In the genomic region with DNA sequence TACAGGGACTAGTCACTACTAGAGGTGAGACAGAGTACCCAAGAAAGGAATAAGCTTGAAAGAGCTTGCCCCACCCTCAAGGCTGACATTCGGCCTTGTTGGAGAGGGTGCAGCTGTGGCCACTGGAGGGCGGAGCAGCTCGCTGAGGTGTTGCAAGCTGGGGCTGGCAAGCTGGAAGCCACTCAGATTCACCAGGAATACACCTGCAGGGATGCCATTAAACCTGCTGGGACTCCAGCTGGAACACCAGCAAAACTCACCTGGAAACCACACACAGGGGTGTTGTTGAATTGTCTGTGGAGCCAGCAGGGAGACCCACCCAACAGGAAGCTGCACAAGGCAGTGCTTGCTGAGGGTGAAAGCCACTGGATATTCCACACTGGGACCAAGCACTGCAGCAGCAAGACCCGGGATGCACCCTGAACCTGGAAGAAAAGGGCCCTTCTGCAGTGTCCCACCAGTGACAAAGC, we compare ENCODE assay signal across 1 cellular context.
TF ChIP-seq lines count a peak whose summit lies in the region.

No MANE protein-coding gene starts in this region.

TF ChIP-seq in HepG2, 621 proteins besides CTCF, POLR2A, EP300 and RAD21 (continued from another document):
- no peak for TF ChIP-seq ZHX1 (CRISPR knock-in tag; IDR thresholded peaks at IDR 0.05; ENCODE audit: low read depth)
- no peak for TF ChIP-seq ZNF382 (CRISPR knock-in tag; IDR thresholded peaks at IDR 0.05; ENCODE audit: borderline replicate concordance)
- no peak for TF ChIP-seq ZFP62 (CRISPR knock-in tag; IDR thresholded peaks at IDR 0.05)
- no peak for TF ChIP-seq RARA (CRISPR knock-in tag; IDR thresholded peaks at IDR 0.05)
- TF ChIP-seq, protein P1, sequence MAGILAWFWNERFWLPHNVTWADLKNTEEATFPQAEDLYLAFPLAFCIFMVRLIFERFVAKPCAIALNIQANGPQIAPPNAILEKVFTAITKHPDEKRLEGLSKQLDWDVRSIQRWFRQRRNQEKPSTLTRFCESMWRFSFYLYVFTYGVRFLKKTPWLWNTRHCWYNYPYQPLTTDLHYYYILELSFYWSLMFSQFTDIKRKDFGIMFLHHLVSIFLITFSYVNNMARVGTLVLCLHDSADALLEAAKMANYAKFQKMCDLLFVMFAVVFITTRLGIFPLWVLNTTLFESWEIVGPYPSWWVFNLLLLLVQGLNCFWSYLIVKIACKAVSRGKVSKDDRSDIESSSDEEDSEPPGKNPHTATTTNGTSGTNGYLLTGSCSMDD (CRISPR knock-in tag; IDR thresholded peaks at IDR 0.05) = no peak
- TF ChIP-seq GABPA (IDR thresholded peaks at IDR 0.05; ENCODE audit: low read depth, low read length) = no peak
- no peak for TF ChIP-seq GABPA (CRISPR knock-in tag; IDR thresholded peaks at IDR 0.05; ENCODE audit: low read depth)
- peak; percentile 90 for TF ChIP-seq AGO2 (optimal IDR thresholded peaks at IDR 0.05; ENCODE audit: low read depth, low read length)
- TF ChIP-seq HMG20B (CRISPR knock-in tag; conservative IDR thresholded peaks at IDR 0.05) = no peak
- TF ChIP-seq UBTF (CRISPR knock-in tag; IDR thresholded peaks at IDR 0.05) = peak; percentile 42; the same call in 1 of the 2 replicates
- no peak for TF ChIP-seq ZNF530 (CRISPR knock-in tag; IDR thresholded peaks at IDR 0.05; ENCODE audit: low read depth)
- no peak for TF ChIP-seq ZC3H4 (CRISPR knock-in tag; IDR thresholded peaks at IDR 0.05; ENCODE audit: borderline replicate concordance)
- no peak for TF ChIP-seq HOXA5 (CRISPR knock-in tag; IDR thresholded peaks at IDR 0.05)
- TF ChIP-seq PCBP2 (optimal IDR thresholded peaks at IDR 0.05; ENCODE audit: low read depth, low read length, poor library complexity, severe bottlenecking) = no peak
- TF ChIP-seq ZNF773 (CRISPR knock-in tag; IDR thresholded peaks at IDR 0.05; ENCODE audit: borderline replicate concordance) = no peak
- TF ChIP-seq ZNF564 (CRISPR knock-in tag; IDR thresholded peaks at IDR 0.05) = no peak
- TF ChIP-seq ZBTB10 (CRISPR knock-in tag; IDR thresholded peaks at IDR 0.05; ENCODE audit: borderline replicate concordance) = no peak
- TF ChIP-seq HHEX (CRISPR knock-in tag; IDR thresholded peaks at IDR 0.05) = no peak
